Comparison of ENCODE assay signal across 25 cellular contexts in genomic region chr17:12055889-12056288, GRCh38. TPM values are rescaled to one million over a fixed set of nuclear protein-coding genes. Genes with fewer than 3 reads are reported as not detected.
DNase-seq lines count a peak whose midpoint lies in the region; ATAC-seq and TF ChIP-seq lines count a peak whose summit lies in the region.
"Had no signal": no experiment of that assay in that cellular context is flagged by ENCODE, and none has a peak within 500 bp of the region (broad histone marks: within the 10 kb centered on the region; RNA-seq: fewer than 3 reads in every experiment).

No MANE protein-coding gene starts in this region.

- H3K4me1 Mint-ChIP-seq in WTC11 (peaks cover 61% of the 10 kb centered on the region), mesothelial cell of epicardium (peaks cover 40% of the 10 kb centered on the region)

- H3K36me3 Mint-ChIP-seq in WTC11, result no peaks in the 10 kb centered on the region
- peaks cover 10% of the 10 kb centered on the region for H3K36me3 Mint-ChIP-seq in mesothelial cell of epicardium

- peaks cover 8% of the 10 kb centered on the region; the same call in 1 of the 2 replicates for H4K20me1 ChIP-seq in DND-41 (ENCODE audit: insufficient read depth, low read length)

- ATAC-seq in DND-41 (ENCODE audit: insufficient read depth, low read depth) (peak; percentile 70), WTC11 (no peak), HG03280 (IDR thresholded peaks at IDR 0.05; ENCODE audit: unreplicated experiment) (no peak)
- ATAC-seq: psoas muscle had no signal

- DNase-seq in DMS 273 (lab: John Stamatoyannopoulos, UW; ENCODE audit: unreplicated experiment) (peak; percentile 5), DMS 273 treated with DMSO at 0.1 percent for 48 hours (lab: John Stamatoyannopoulos, UW) (no peak), DND-41 (no peak), WTC11 (ENCODE audit: low spot score) (no peak), mesothelial cell of epicardium (ENCODE audit: low spot score in 2 of 2, unreplicated experiment in 2 of 2) (no peak), nucleus accumbens (lab: John Stamatoyannopoulos, UW) (no peak), tibial artery (no peak)
- DNase-seq: activated B cell treated with CpG ODN at 0.5 μM for 24 hours; brain microvascular endothelial cell; CD4-positive, alpha-beta memory T cell; DMS53; GDM1; glutamatergic neuron; NCI-H1048; NCI-H1694 treated with DMSO at 0.1 percent for 48 hours; NCI-H2171; NCI-H526; psoas muscle; upper lobe of left lung had no signal

- no peak overlapping the region for H3K4me2 ChIP-seq in DND-41 (ENCODE audit: insufficient read depth, low read length)

- H3K4me1 ChIP-seq in DND-41 (ENCODE audit: insufficient read depth, low read length) (peaks cover 7% of the 10 kb centered on the region), tibial artery (peaks cover 0 to 60% (median 7%) of the 10 kb centered on the region in 4 donors)
- H3K4me1 ChIP-seq: SJSA1 had no signal

- H3K9me3 ChIP-seq in DND-41 (ENCODE audit: insufficient read depth, low read length, severe bottlenecking), result no peaks in the 10 kb centered on the region
- H3K9me3 ChIP-seq in tibial artery, result no peaks in the 10 kb centered on the region
- H3K9me3 ChIP-seq: neutrophil, psoas muscle, SJSA1, upper lobe of left lung had no signal

- H3K9me3 Mint-ChIP-seq in WTC11, result no peaks in the 10 kb centered on the region
- no peaks in the 10 kb centered on the region for H3K9me3 Mint-ChIP-seq in mesothelial cell of epicardium
- H3K9me3 Mint-ChIP-seq: activated B cell treated with CpG ODN at 0.5 μM for 24 hours; CD4-positive, alpha-beta memory T cell had no signal

- H3K27ac Mint-ChIP-seq in WTC11 (peak overlapping the region; percentile 52; the same call in 1 of the 2 replicates), mesothelial cell of epicardium (peak overlapping the region; percentile 75)
- H3K27ac Mint-ChIP-seq: activated B cell treated with CpG ODN at 0.5 μM for 24 hours had no signal

- H2AFZ ChIP-seq in DND-41 (ENCODE audit: low read depth, low read length), result no peak overlapping the region

- H3K27me3 Mint-ChIP-seq in WTC11 (ENCODE audit: low read depth) (no peaks in the 10 kb centered on the region), mesothelial cell of epicardium (ENCODE audit: low read depth) (no peaks in the 10 kb centered on the region)
- H3K27me3 Mint-ChIP-seq: activated B cell treated with CpG ODN at 0.5 μM for 24 hours; CD4-positive, alpha-beta memory T cell had no signal

- H3K9ac ChIP-seq in DND-41 (ENCODE audit: low read depth, low read length), result no peak overlapping the region

- no peak overlapping the region for H3K4me3 Mint-ChIP-seq in WTC11
- H3K4me3 Mint-ChIP-seq in mesothelial cell of epicardium, result no peak overlapping the region
- H3K4me3 Mint-ChIP-seq: activated B cell treated with CpG ODN at 0.5 μM for 24 hours had no signal

- H3K4me3 ChIP-seq in DND-41 (ENCODE audit: low read depth in 1 of 2, low read length in 2 of 2), result no peak overlapping the region
- no peak overlapping the region for H3K4me3 ChIP-seq in tibial artery
- H3K4me3 ChIP-seq: lung, psoas muscle, SJSA1, upper lobe of left lung had no signal

- intact Hi-C loops in tibial artery (cut with DNase I; ENCODE audit: low total_unique reads), result no loop called here

- H3K27ac ChIP-seq in DND-41 (ENCODE audit: low read length) (no peak overlapping the region), tibial artery (no peak overlapping the region)
- H3K27ac ChIP-seq: 22Rv1, brain microvascular endothelial cell, epithelial cell of prostate, psoas muscle, SJSA1, upper lobe of left lung had no signal

- H3K27me3 ChIP-seq in DND-41 (ENCODE audit: insufficient read depth, low read length, poor library complexity) (no peaks in the 10 kb centered on the region), tibial artery (no peaks in the 10 kb centered on the region)
- H3K27me3 ChIP-seq: brain microvascular endothelial cell, neutrophil, SJSA1, upper lobe of left lung had no signal

- TF ChIP-seq CTCF in DND-41 (IDR thresholded peaks at IDR 0.05; ENCODE audit: borderline replicate concordance, extremely low read depth, low read length, poor library complexity, severe bottlenecking) (no peak), WTC11 (IDR thresholded peaks at IDR 0.05) (no peak), mesothelial cell of epicardium (IDR thresholded peaks at IDR 0.05; ENCODE audit: unreplicated experiment) (no peak), tibial artery (IDR thresholded peaks at IDR 0.05) (no peak)

- H3K36me3 ChIP-seq in DND-41 (ENCODE audit: insufficient read depth, low read length) (no peaks in the 10 kb centered on the region), tibial artery (no peaks in the 10 kb centered on the region)
- H3K36me3 ChIP-seq: brain microvascular endothelial cell, upper lobe of left lung had no signal

- H3K79me2 ChIP-seq in DND-41 (ENCODE audit: insufficient read depth, low read length), result peaks cover 44% of the 10 kb centered on the region

- POLR2A ChIA-PET in WTC11 (lab: Charles Lee), result no interaction called here

- CTCF ChIA-PET in WTC11 (lab: Charles Lee), result no interaction called here

TF ChIP-seq in WTC11, 78 proteins besides CTCF, POLR2A, EP300 and RAD21:
- no peak for TF ChIP-seq ZNF121 (CRISPR knock-in tag; IDR thresholded peaks at IDR 0.05)
- no peak for TF ChIP-seq JUN (CRISPR knock-in tag; IDR thresholded peaks at IDR 0.05)
- TF ChIP-seq GTF2I (CRISPR knock-in tag; conservative IDR thresholded peaks at IDR 0.05), result no peak

RNA-seq across cellular contexts. Expression of gene MAP2K4, which starts 35.2 kb away (rescaled TPM):
- total RNA-seq in WTC11 (2021), result 24.4 to 29.0 TPM (median 24.8 TPM) in 3 replicates
- total RNA-seq in mesothelial cell of epicardium, result 57.5 to 58.7 TPM (median 57.9 TPM) in 3 replicates

RNA-seq across cellular contexts. Expression of gene ZNF18, which starts 58.6 kb away (rescaled TPM):
- total RNA-seq in WTC11 (2021) (10.5 to 13.3 TPM (median 10.8 TPM) in 3 replicates), mesothelial cell of epicardium (9.8 to 11.1 TPM (median 10.1 TPM) in 3 replicates)
